9 cellular contexts compared by ENCODE assay signal in genomic region chrX:111511477-111511876, GRCh38. TPM values are rescaled to one million over a fixed set of nuclear protein-coding genes. Genes with fewer than 3 reads are reported as not detected.
DNase-seq lines count a peak whose midpoint lies in the region; ATAC-seq and TF ChIP-seq lines count a peak whose summit lies in the region.
"Had no signal": no experiment of that assay in that cellular context is flagged by ENCODE, and none has a peak within 500 bp of the region (broad histone marks: within the 10 kb centered on the region; RNA-seq: fewer than 3 reads in every experiment).

TSS of gene SERTM2 (plus strand) at chrX:111511645. CDS start at chrX:111518858, 7,213 bp downstream.

- no peaks in the 10 kb centered on the region for H3K27me3 ChIP-seq in NT2/D1 (ENCODE audit: insufficient read depth, insufficient read length)
- H3K27me3 ChIP-seq: neutrophil had no signal

- intact Hi-C loops in mucosa of descending colon (cut with DNase I, micrococcal nuclease): no loop called here

- ATAC-seq in GM18868 (IDR thresholded peaks at IDR 0.05; ENCODE audit: unreplicated experiment) (peak; percentile 98), HG02678 (IDR thresholded peaks at IDR 0.05; ENCODE audit: unreplicated experiment) (peak; percentile 86), mucosa of descending colon (no peak)

- H3K9ac ChIP-seq in NT2/D1 (ENCODE audit: insufficient read length, low read depth): no peak within 1 kb of the TSS

- H3K9me3 ChIP-seq in NT2/D1 (ENCODE audit: insufficient read depth, low read length) (no peaks in the 10 kb centered on the region), mucosa of descending colon (no peaks in the 10 kb centered on the region)
- H3K9me3 ChIP-seq: neutrophil had no signal

- H3K36me3 ChIP-seq in NT2/D1 (ENCODE audit: insufficient read depth, insufficient read length, low read length): no peaks in the 10 kb centered on the region
- H3K36me3 ChIP-seq in mucosa of descending colon (ENCODE audit: low read depth): no peaks in the 10 kb centered on the region
- H3K36me3 ChIP-seq: neutrophil had no signal

- peak; percentile 47 for DNase-seq in NT2/D1 (ENCODE audit: low read depth, low spot score)
- peak; percentile 6 for DNase-seq in left kidney (ENCODE audit: low read depth, low spot score)
- DNase-seq in mucosa of descending colon: no peak
- no peak for DNase-seq in effector CD4-positive, alpha-beta T cell
- DNase-seq in activated T-cell treated with anti-CD3 and anti-CD28 coated beads, Interleukin-2, amount 50 U/mL, for 48 hours: no peak
- DNase-seq in cerebellar cortex (ENCODE audit: low spot score): no peak

- H3K4me1 ChIP-seq in NT2/D1 (ENCODE audit: insufficient read depth, insufficient read length): peaks cover 2% of the 10 kb centered on the region
- H3K4me1 ChIP-seq in mucosa of descending colon (ENCODE audit: low read depth): no peaks in the 10 kb centered on the region

- TF ChIP-seq CTCF in mucosa of descending colon (IDR thresholded peaks at IDR 0.05): no peak

- H3K4me3 ChIP-seq in NT2/D1 (ENCODE audit: insufficient read length, low read depth): no peak within 1 kb of the TSS
- no peak within 1 kb of the TSS for H3K4me3 ChIP-seq in mucosa of descending colon

RNA-seq across cellular contexts. Expression of gene SERTM2, which starts in this region (rescaled TPM):
- total RNA-seq in mucosa of descending colon: under 1 TPM in 2 of 3 donors, not detected in 1; 0.07 to 0.66 TPM

Comparison
In these comparisons a context has a peak if more than half of its experiments do, and no peak if none do; other contexts are left out.
1. DNase-seq: peak in NT2/D1 (single experiment) and left kidney (single experiment); none in mucosa of descending colon (0 of 3), effector CD4-positive, alpha-beta T cell (single experiment), activated T-cell treated with anti-CD3 and anti-CD28 coated beads, Interleukin-2, amount 50 U/mL, for 48 hours (0 of 2) and cerebellar cortex (single experiment).